In genomic region chr13:25561842-25562241, GRCh38 we compare ENCODE assay signal across 20 cellular contexts.
"Had no signal": no experiment of that assay in that cellular context is flagged by ENCODE, and none has a peak within 500 bp of the region (broad histone marks: within the 10 kb centered on the region; RNA-seq: fewer than 3 reads in every experiment).

No MANE protein-coding gene starts in this region.

- H3K27me3 ChIP-seq: dorsolateral prefrontal cortex, gastrocnemius medialis, left lung had no signal

- H3K4me1 Mint-ChIP-seq: memory B cell had no signal

- H3K36me3 Mint-ChIP-seq: memory B cell had no signal

- DNase-seq: dermis blood vessel endothelial cell; dorsolateral prefrontal cortex; effector CD4-positive, alpha-beta T cell; effector memory CD4-positive, alpha-beta T cell; esophagus squamous epithelium; foreskin fibroblast; foreskin melanocyte; gastrocnemius medialis; glutamatergic neuron; head of caudate nucleus; heart right ventricle; hippocampal formation; left cardiac atrium; left lung; left ventricle myocardium superior; lower lobe of right lung; mesendoderm; midbrain had no signal

- H3K36me3 ChIP-seq: esophagus squamous epithelium, gastrocnemius medialis, heart right ventricle, left lung, lower lobe of right lung had no signal

- H3K9me3 ChIP-seq: esophagus squamous epithelium, gastrocnemius medialis, heart right ventricle, left lung, lower lobe of right lung had no signal

- H3K4me3 Mint-ChIP-seq: memory B cell had no signal

- H3K4me1 ChIP-seq: esophagus squamous epithelium, gastrocnemius medialis, heart right ventricle, left lung, lower lobe of right lung had no signal

- H3K27ac ChIP-seq: coronary artery, esophagus squamous epithelium, gastrocnemius medialis, heart right ventricle, left lung, lower lobe of right lung had no signal

- ATAC-seq: gastrocnemius medialis, heart right ventricle, left cardiac atrium, left lung, left ventricle myocardium superior, lower lobe of right lung had no signal

- H3K4me3 ChIP-seq: coronary artery, dorsolateral prefrontal cortex, esophagus squamous epithelium, gastrocnemius medialis, heart right ventricle, left lung, lower lobe of right lung had no signal

- H3K27ac Mint-ChIP-seq: memory B cell had no signal
